In the genomic region with DNA sequence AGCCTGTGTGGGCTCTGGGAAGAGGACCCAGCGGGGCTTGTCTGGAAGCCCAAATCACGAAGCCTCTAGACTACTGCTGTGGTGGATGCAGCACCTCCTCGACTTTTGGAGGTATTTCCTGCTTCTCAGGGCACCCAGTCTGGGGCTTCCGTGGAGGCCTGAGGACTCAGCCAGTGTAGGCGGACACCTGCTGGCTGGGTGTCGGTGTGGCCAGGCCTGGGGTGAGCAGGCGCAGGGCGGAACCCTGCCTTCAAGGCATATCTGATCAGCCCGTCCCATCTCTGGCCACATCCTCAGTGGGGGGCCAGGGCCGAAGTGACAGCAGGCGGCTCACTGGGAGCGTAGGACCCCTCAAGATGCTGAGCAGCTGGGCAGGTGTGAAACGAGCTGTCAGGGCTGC, we compare ENCODE assay signal across 24 cellular contexts. TPM values are rescaled to one million over a fixed set of nuclear protein-coding genes. Genes with fewer than 3 reads are reported as not detected.
DNase-seq lines count a peak whose midpoint lies in the region; ATAC-seq, FAIRE-seq and TF ChIP-seq lines count a peak whose summit lies in the region.
"Had no signal": no experiment of that assay in that cellular context is flagged by ENCODE, and none has a peak within 500 bp of the region (broad histone marks: within the 10 kb centered on the region; RNA-seq: fewer than 3 reads in every experiment).

No MANE protein-coding gene starts in this region.

- in situ Hi-C loops in Panc1 (cut with HindIII; ENCODE audit: low pct_unique_long_range_greater_than_20kb, low sequenced_read_pairs), result no loop called here
- in situ Hi-C loops in GM12878 (cut with MboI), result no loop called here

- H3K27ac ChIP-seq in BLaER1 (peak overlapping the region; percentile 57; the same call in 1 of the 2 replicates), Panc1 (ENCODE audit: low read length) (no peak overlapping the region), GM12878 (ENCODE audit: control insufficient read depth, insufficient read depth) (no peak overlapping the region), mesenchymal stem cell (ENCODE audit: low read length, poor library complexity, severe bottlenecking) (no peak overlapping the region), osteoblast (ENCODE audit: low read depth, low read length) (no peak overlapping the region)

- peak overlapping the region; percentile 98 for H3K4me2 ChIP-seq in BLaER1
- no peak overlapping the region for H3K4me2 ChIP-seq in GM12878 (ENCODE audit: control insufficient read depth, insufficient read depth)
- H3K4me2 ChIP-seq in mesenchymal stem cell (ENCODE audit: low read length, poor library complexity, severe bottlenecking), result no peak overlapping the region
- H3K4me2 ChIP-seq in osteoblast (ENCODE audit: insufficient read depth, low read length), result no peak overlapping the region

- no peak overlapping the region for H3K14ac ChIP-seq in mesenchymal stem cell (ENCODE audit: low read length in 2 of 2)

- H4K20me1 ChIP-seq in BLaER1 (peaks cover 13% of the 10 kb centered on the region; the same call in 1 of the 2 replicates), GM12878 (ENCODE audit: control insufficient read depth, insufficient read depth) (no peaks in the 10 kb centered on the region), osteoblast (ENCODE audit: insufficient read depth, low read length) (no peaks in the 10 kb centered on the region)

- 0 out of 2 replicates have a peak, but pooled peaks cover under 1% of the 10 kb centered on the region for H3K9me3 ChIP-seq in BLaER1
- no peaks in the 10 kb centered on the region for H3K9me3 ChIP-seq in Panc1 (ENCODE audit: control insufficient read depth, insufficient read depth, low read depth, low read length)
- no peaks in the 10 kb centered on the region for H3K9me3 ChIP-seq in GM12878 (replicated peaks; ENCODE audit: control insufficient read depth, insufficient read depth, low read length)
- peaks cover 3% of the 10 kb centered on the region for H3K9me3 ChIP-seq in mesenchymal stem cell (ENCODE audit: control insufficient read depth, low read length)
- no peaks in the 10 kb centered on the region for H3K9me3 ChIP-seq in osteoblast (ENCODE audit: low read depth, low read length)
- H3K9me3 ChIP-seq: BE2C had no signal

- no peak for DNase-seq in Panc1 (ENCODE audit: low read depth, low spot score)
- DNase-seq in GM12878 (ENCODE audit: low read depth, low spot score), result no peak
- DNase-seq in mesenchymal stem cell, result no peak
- DNase-seq in KG1 (lab: John Stamatoyannopoulos, UW), result no peak
- DNase-seq in osteoblast (ENCODE audit: insufficient read length, low spot score, missing footprints), result no peak
- DNase-seq: ACHN; BE2C; Calu3; CD4-positive, alpha-beta memory T cell; DMS 273 treated with DMSO at 0.1 percent for 48 hours; DMS53; DND-41; EL; GOT3; HFFc6; IMR-90; KBM-7 had no signal

- no peak for FAIRE-seq in GM12878 (lab: Jason Lieb, UNC)
- FAIRE-seq: GM12892, GM18507, HTR-8/SVneo had no signal

- POLR2A ChIA-PET in Panc1 (lab: Charles Lee), result no interaction called here
- POLR2A ChIA-PET in GM12878 (lab: Charles Lee), result no interaction called here

- TF ChIP-seq CTCF in Panc1 (IDR thresholded peaks at IDR 0.05), result no peak
- no peak for TF ChIP-seq CTCF in GM12878 (IDR thresholded peaks at IDR 0.05 in 2 of 3, conservative IDR thresholded peaks at IDR 0.05 in 1 of 3; ENCODE audit: control insufficient read depth in 2 of 3, extremely low read depth in 1 of 3, insufficient read depth in 1 of 3, low read depth in 3 of 3, low read length in 3 of 3)
- no peak for TF ChIP-seq CTCF in osteoblast (IDR thresholded peaks at IDR 0.05; ENCODE audit: extremely low read depth, low read depth, low read length)

- no peak overlapping the region for H4K91ac ChIP-seq in mesenchymal stem cell (ENCODE audit: low read length)

- no peak overlapping the region for H3K9ac ChIP-seq in BLaER1
- no peak overlapping the region for H3K9ac ChIP-seq in GM12878 (ENCODE audit: control insufficient read depth, insufficient read depth, low read length)
- no peak overlapping the region for H3K9ac ChIP-seq in mesenchymal stem cell (ENCODE audit: low read length)

- no peak overlapping the region for H2BK15ac ChIP-seq in mesenchymal stem cell (ENCODE audit: low read depth, poor library complexity, severe bottlenecking)

- H3K27me3 ChIP-seq in BLaER1 (no peaks in the 10 kb centered on the region), Panc1 (ENCODE audit: control insufficient read depth, insufficient read depth, low read length) (no peaks in the 10 kb centered on the region), GM12878 (replicated peaks in 1 of 2; ENCODE audit: control insufficient read depth in 2 of 2, insufficient read depth in 2 of 2, low read length in 1 of 2) (no peaks in the 10 kb centered on the region), mesenchymal stem cell (ENCODE audit: control insufficient read depth in 1 of 2, insufficient read depth in 1 of 2, low read length in 2 of 2) (peaks cover 0 to 12% of the 10 kb centered on the region in 2 experiments), osteoblast (ENCODE audit: insufficient read depth, low read length) (no peaks in the 10 kb centered on the region)
- H3K27me3 ChIP-seq: BE2C had no signal

- H3K4ac ChIP-seq in mesenchymal stem cell (ENCODE audit: low read depth in 1 of 2, low read length in 2 of 2), result no peak overlapping the region

- 43% methylated on average over 13 of the region's 13 CpGs for WGBS in GM12878 (ENCODE audit: insufficient coverage, insufficient replicate concordance, low lambda C conversion rate, missing lambda C conversion rate)
- 86% methylated on average over 13 of the region's 13 CpGs for WGBS in mesenchymal stem cell

- peaks cover 9% of the 10 kb centered on the region for H3K79me1 ChIP-seq in mesenchymal stem cell (replicated peaks; ENCODE audit: low read length, poor library complexity, severe bottlenecking)

- SMC1A ChIA-PET in GM12878 (lab: Charles Lee; ENCODE audit: uncharacterized antibody, unreplicated experiment), result no interaction called here

- no peak overlapping the region for H3K23ac ChIP-seq in mesenchymal stem cell (ENCODE audit: low read length in 2 of 2)

- no peaks in the 10 kb centered on the region for H3K36me3 ChIP-seq in BLaER1
- no peaks in the 10 kb centered on the region for H3K36me3 ChIP-seq in Panc1 (ENCODE audit: control insufficient read depth, insufficient read depth, low read length)
- H3K36me3 ChIP-seq in GM12878 (ENCODE audit: control insufficient read depth in 2 of 2, insufficient read depth in 2 of 2, low read length in 1 of 2), result no peaks in the 10 kb centered on the region
- H3K36me3 ChIP-seq in mesenchymal stem cell (ENCODE audit: control insufficient read depth in 1 of 2, insufficient read depth in 2 of 2, low read depth in 1 of 2, low read length in 2 of 2), result peaks cover 0 to 69% of the 10 kb centered on the region in 2 experiments
- no peaks in the 10 kb centered on the region for H3K36me3 ChIP-seq in osteoblast (ENCODE audit: insufficient read depth, low read length)
- H3K36me3 ChIP-seq: BE2C had no signal

- H2BK120ac ChIP-seq in mesenchymal stem cell (ENCODE audit: low read depth, low read length), result no peak overlapping the region

- peaks cover 64% of the 10 kb centered on the region for H3K4me1 ChIP-seq in BLaER1
- peaks cover 38% of the 10 kb centered on the region for H3K4me1 ChIP-seq in Panc1 (ENCODE audit: control insufficient read depth, insufficient read depth, low read length)
- H3K4me1 ChIP-seq in GM12878 (ENCODE audit: control insufficient read depth, insufficient read depth, low read length), result no peaks in the 10 kb centered on the region
- peaks cover 25% of the 10 kb centered on the region for H3K4me1 ChIP-seq in mesenchymal stem cell (ENCODE audit: control insufficient read depth, insufficient read depth, low read depth, low read length)
- H3K4me1 ChIP-seq in osteoblast (ENCODE audit: insufficient read depth, low read length), result no peaks in the 10 kb centered on the region

- H4K8ac ChIP-seq in mesenchymal stem cell (ENCODE audit: low read length), result no peak overlapping the region

- TF ChIP-seq POLR2A in GM12878 (IDR thresholded peaks at IDR 0.05; ENCODE audit: low read depth, low read length), result no peak

- no peaks in the 10 kb centered on the region for H3K79me2 ChIP-seq in GM12878 (ENCODE audit: control insufficient read depth, insufficient read depth, low read length)
- H3K79me2 ChIP-seq in osteoblast (ENCODE audit: insufficient read depth, low read length), result no peaks in the 10 kb centered on the region

- BruUV-seq in Panc1 (replicated peaks; lab: Mats Ljungman, UMichigan) (no TSS peak), GM12878 (replicated peaks; lab: Mats Ljungman, UMichigan) (no TSS peak)

- intact Hi-C loops in Panc1 (cut with micrococcal nuclease; ENCODE audit: unreplicated experiment) (no loop called here), GM12878 (cut with micrococcal nuclease; ENCODE audit: unreplicated experiment) (no loop called here)

- H2BK12ac ChIP-seq in mesenchymal stem cell (ENCODE audit: low read length in 2 of 2), result no peak overlapping the region

- no peak for TF ChIP-seq EP300 in GM12878 (IDR thresholded peaks at IDR 0.05; ENCODE audit: borderline replicate concordance in 1 of 2, control insufficient read depth in 1 of 2, low read depth in 2 of 2, low read length in 2 of 2)

- H2AFZ ChIP-seq in GM12878 (ENCODE audit: control insufficient read depth, low read depth, low read length) (no peak overlapping the region), mesenchymal stem cell (ENCODE audit: low read depth, low read length) (no peak overlapping the region), osteoblast (ENCODE audit: low read length) (no peak overlapping the region)

- H2BK5ac ChIP-seq in mesenchymal stem cell (ENCODE audit: low read depth, low read length, poor library complexity, severe bottlenecking), result no peak overlapping the region

- H3K18ac ChIP-seq in mesenchymal stem cell (ENCODE audit: low read depth in 1 of 2, low read length in 2 of 2), result no peak overlapping the region

- RAD21 ChIA-PET in GM12878 (lab: Charles Lee; ENCODE audit: unreplicated experiment), result no interaction called here

- CTCF ChIA-PET in Panc1 (lab: Charles Lee), result no interaction called here
- CTCF ChIA-PET in GM12878 (lab: Yijun Ruan, JAX), result no interaction called here

- no peak overlapping the region for H2AK5ac ChIP-seq in mesenchymal stem cell (ENCODE audit: low read length, severe bottlenecking)

- H3K4me3 ChIP-seq in BLaER1 (no peak overlapping the region), Panc1 (ENCODE audit: low read depth in 2 of 2, low read length in 2 of 2) (no peak overlapping the region), GM12878 (no peak overlapping the region), mesenchymal stem cell (ENCODE audit: insufficient read depth in 1 of 2, low read depth in 1 of 2, low read length in 2 of 2) (no peak overlapping the region), osteoblast (ENCODE audit: insufficient read depth, low read length) (no peak overlapping the region)

- ATAC-seq in Panc1, result 0 out of 2 replicates have a peak, but pooled peaks have one; percentile 10
- ATAC-seq in GM12878, result peak; percentile 56

- no peak for TF ChIP-seq RAD21 in GM12878 (IDR thresholded peaks at IDR 0.05; ENCODE audit: insufficient read depth, low read depth, low read length)

RNA-seq across cellular contexts. Expression of a gene that starts 6.9 kb away (rescaled TPM):
- total RNA-seq in Panc1 (2021; ENCODE audit: unreplicated experiment), result 41.2 TPM
- 69.7 TPM for polyA plus RNA-seq in Panc1 (2012; ENCODE audit: insufficient read length)
- total RNA-seq in GM12878 (2013; cell fraction: nucleolus; rRNA removed), result 3.9 and 7.9 TPM in 2 replicates
- total RNA-seq in GM12878 (2014; rRNA removed), result 0.11 and 0.73 TPM in 2 replicates
- total RNA-seq in GM12878 (2014; rRNA removed; fragmentation: Illumina TruSeq; extraction: Trizol), result 0.04 and 0.05 TPM in 2 replicates
- total RNA-seq in GM12878 (2021), result 0.62 and 0.74 TPM in 2 replicates
- polyA plus RNA-seq in GM12878 (2011; ENCODE audit: low read depth), result 0.28 TPM
- polyA plus RNA-seq in GM12878 (2011; rRNA removed), result 0.24 and 0.30 TPM in 2 replicates
- 0.27 and 0.64 TPM in 2 replicates for polyA plus RNA-seq in GM12878 (2011; cell fraction: cytosol; rRNA removed)
- 4.9 and 6.8 TPM in 2 replicates for polyA plus RNA-seq in GM12878 (2011; cell fraction: nucleus; rRNA removed)
- polyA plus RNA-seq in GM12878 (2012), result 1.4 and 2.3 TPM in 2 replicates
- 0.12 TPM in 1 of 2 replicates, not detected in the other for polyA plus RNA-seq in GM12878 (2014; fragmentation: Illumina TruSeq; extraction: Trizol)
- not detected for polyA plus RNA-seq in GM12878 (2014; fragmentation: Nextera tagmentation; extraction: Ambion mirVana)
- 0.53 and 1.1 TPM in 2 replicates for polyA plus RNA-seq in GM12878 (2014; rRNA removed)
- under 1 TPM in 1 of 2 experiments, not detected in 1; 0.03 TPM for polyA plus RNA-seq in GM12878 (2016; fragmentation: Nextera tagmentation; extraction: Ambion mirVana)
- 0.59 and 0.77 TPM in 2 replicates for polyA minus RNA-seq in GM12878 (2011; rRNA and poly(A)+ RNA removed)
- 0.27 TPM in 1 of 2 replicates, not detected in the other for polyA minus RNA-seq in GM12878 (2011; cell fraction: cytosol; rRNA and poly(A)+ RNA removed)
- 1.1 and 2.0 TPM in 2 replicates for polyA minus RNA-seq in GM12878 (2011; cell fraction: nucleus; rRNA and poly(A)+ RNA removed)
- polyA plus RNA-seq in mesenchymal stem cell (2013, experiment 1 of 2), result under 0.01 TPM
- polyA plus RNA-seq in mesenchymal stem cell (2013, experiment 2 of 2), result not detected
- under 0.01 TPM in 1 of 2 replicates, not detected in the other for total RNA-seq in osteoblast
- total RNA-seq: A172 had no signal
- polyA plus RNA-seq: CD14-positive monocyte had no signal

RNA-seq across cellular contexts. Expression of a gene that starts 43.4 kb away (rescaled TPM):
- total RNA-seq in Panc1 (2021; ENCODE audit: unreplicated experiment), result 35.9 TPM
- polyA plus RNA-seq in Panc1 (2012; ENCODE audit: insufficient read length), result 26.7 TPM
- 85.4 and 117 TPM in 2 replicates for total RNA-seq in GM12878 (2013; cell fraction: nucleolus; rRNA removed)
- total RNA-seq in GM12878 (2014; rRNA removed), result 24.1 and 24.9 TPM in 2 replicates
- total RNA-seq in GM12878 (2014; rRNA removed; fragmentation: Illumina TruSeq; extraction: Trizol), result 10.4 and 10.6 TPM in 2 replicates
- 25.8 and 38.0 TPM in 2 replicates for total RNA-seq in GM12878 (2021)
- 7.1 TPM for polyA plus RNA-seq in GM12878 (2011; ENCODE audit: low read depth)
- polyA plus RNA-seq in GM12878 (2011; rRNA removed), result 12.4 and 27.0 TPM in 2 replicates
- 15.9 and 23.0 TPM in 2 replicates for polyA plus RNA-seq in GM12878 (2011; cell fraction: cytosol; rRNA removed)
- polyA plus RNA-seq in GM12878 (2011; cell fraction: nucleus; rRNA removed), result 158 and 199 TPM in 2 replicates
- polyA plus RNA-seq in GM12878 (2012), result 18.2 and 18.5 TPM in 2 replicates
- polyA plus RNA-seq in GM12878 (2014; fragmentation: Illumina TruSeq; extraction: Trizol), result 11.1 and 15.0 TPM in 2 replicates
- polyA plus RNA-seq in GM12878 (2014; fragmentation: Nextera tagmentation; extraction: Ambion mirVana), result 1 to 10 TPM in 1 of 2 experiments, under 1 TPM in 1; 0.35 to 1.5 TPM
- 25.0 and 27.2 TPM in 2 replicates for polyA plus RNA-seq in GM12878 (2014; rRNA removed)
- 10 to 100 TPM; 18.2 to 19.0 TPM for polyA plus RNA-seq in GM12878 (2016; fragmentation: Nextera tagmentation; extraction: Ambion mirVana)
- polyA minus RNA-seq in GM12878 (2011; rRNA and poly(A)+ RNA removed), result 14.9 and 26.2 TPM in 2 replicates
- 13.2 and 15.7 TPM in 2 replicates for polyA minus RNA-seq in GM12878 (2011; cell fraction: cytosol; rRNA and poly(A)+ RNA removed)
- polyA minus RNA-seq in GM12878 (2011; cell fraction: nucleus; rRNA and poly(A)+ RNA removed), result 55.4 and 89.3 TPM in 2 replicates
- polyA plus RNA-seq in mesenchymal stem cell (2013, experiment 1 of 2), result 10.2 TPM
- 9.9 TPM for polyA plus RNA-seq in mesenchymal stem cell (2013, experiment 2 of 2)
- total RNA-seq in osteoblast, result 15.2 and 18.6 TPM in 2 replicates

RNA-seq across cellular contexts. Expression of a gene that starts 47.0 kb away (rescaled TPM):
- total RNA-seq in Panc1 (2021; ENCODE audit: unreplicated experiment), result not detected
- not detected for polyA plus RNA-seq in Panc1 (2012; ENCODE audit: insufficient read length)
- total RNA-seq in GM12878 (2013; cell fraction: nucleolus; rRNA removed), result not detected in 2 replicates
- 0.22 TPM in 1 of 2 replicates, not detected in the other for total RNA-seq in GM12878 (2014; rRNA removed)
- not detected in 2 replicates for total RNA-seq in GM12878 (2014; rRNA removed; fragmentation: Illumina TruSeq; extraction: Trizol)
- 0.15 TPM in 1 of 2 replicates, not detected in the other for total RNA-seq in GM12878 (2021)
- not detected for polyA plus RNA-seq in GM12878 (2011; ENCODE audit: low read depth)
- polyA plus RNA-seq in GM12878 (2011; rRNA removed), result not detected in 2 replicates
- polyA plus RNA-seq in GM12878 (2011; cell fraction: cytosol; rRNA removed), result not detected in 2 replicates
- not detected in 2 replicates for polyA plus RNA-seq in GM12878 (2011; cell fraction: nucleus; rRNA removed)
- polyA plus RNA-seq in GM12878 (2012), result not detected in 2 replicates
- not detected in 2 replicates for polyA plus RNA-seq in GM12878 (2014; fragmentation: Illumina TruSeq; extraction: Trizol)
- polyA plus RNA-seq in GM12878 (2014; fragmentation: Nextera tagmentation; extraction: Ambion mirVana), result not detected
- 0.12 TPM in 1 of 2 replicates, not detected in the other for polyA plus RNA-seq in GM12878 (2014; rRNA removed)
- polyA plus RNA-seq in GM12878 (2016; fragmentation: Nextera tagmentation; extraction: Ambion mirVana), result not detected
- polyA minus RNA-seq in GM12878 (2011; rRNA and poly(A)+ RNA removed), result not detected in 2 replicates
- polyA minus RNA-seq in GM12878 (2011; cell fraction: cytosol; rRNA and poly(A)+ RNA removed), result not detected in 2 replicates
- not detected in 2 replicates for polyA minus RNA-seq in GM12878 (2011; cell fraction: nucleus; rRNA and poly(A)+ RNA removed)
- not detected for polyA plus RNA-seq in mesenchymal stem cell (2013, experiment 1 of 2)
- polyA plus RNA-seq in mesenchymal stem cell (2013, experiment 2 of 2), result not detected
- total RNA-seq in osteoblast, result not detected in 2 replicates
- total RNA-seq: A172; Calu3; CD4-positive, alpha-beta memory T cell; G401; IMR-90 had no signal
- polyA plus RNA-seq: CD14-positive monocyte; CD4-positive, alpha-beta memory T cell; IMR-90 had no signal
